In the genomic region with DNA sequence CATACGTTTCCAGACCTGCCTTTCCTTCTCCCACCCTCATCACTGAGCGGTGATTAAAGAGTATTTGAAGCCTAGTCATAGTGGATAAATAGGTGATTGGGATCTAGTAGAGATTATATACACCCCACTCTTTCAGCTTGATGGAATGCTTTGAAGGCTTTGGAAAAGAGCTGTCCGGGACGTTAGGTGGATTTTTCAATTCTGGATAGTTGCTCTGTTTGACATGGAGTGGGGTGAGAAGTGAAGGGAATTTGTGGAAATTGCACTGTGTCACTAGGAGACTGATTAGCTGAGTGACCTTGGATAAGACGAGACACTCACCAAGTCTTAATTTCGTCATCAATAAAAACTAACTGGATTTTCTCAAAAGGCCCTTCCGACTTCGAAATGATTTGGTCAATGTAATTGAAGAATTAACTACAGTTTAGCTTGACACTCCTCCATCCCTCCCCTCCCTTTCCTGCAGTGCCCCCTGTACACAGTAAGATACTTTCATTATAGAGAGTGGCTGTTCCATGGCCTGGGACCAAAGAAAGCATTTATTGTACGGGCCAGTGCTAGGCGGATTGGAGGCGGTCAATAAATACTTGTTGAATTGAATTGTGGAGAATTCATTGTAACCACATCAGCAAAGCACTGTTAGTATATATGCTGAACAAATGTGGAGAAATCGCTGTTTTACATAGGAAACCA, we compare ENCODE assay signal across 8 cellular contexts. TPM values are rescaled to one million over a fixed set of nuclear protein-coding genes. Genes with fewer than 3 reads are reported as not detected.
A peak's percentile ranks its signal among the peaks of the same experiment; 100 is the strongest.
DNase-seq lines count a peak whose midpoint lies in the region; ATAC-seq and TF ChIP-seq lines count a peak whose summit lies in the region.

No MANE protein-coding gene starts in this region.

- ATAC-seq in HG03175 (IDR thresholded peaks at IDR 0.05; ENCODE audit: unreplicated experiment): no peak
- no peak for ATAC-seq in HG03039 (IDR thresholded peaks at IDR 0.05; ENCODE audit: unreplicated experiment)

- DNase-seq in C1 segment of cervical spinal cord (lab: John Stamatoyannopoulos, UW): peak in 10 of 14 donors; percentile 21 to 59 (median 39)
- DNase-seq in LNCaP clone FGC (ENCODE audit: low read depth): no peak
- peak; percentile 50 for DNase-seq in choroid plexus epithelial cell (ENCODE audit: low read depth)
- DNase-seq in lung microvascular endothelial cell (ENCODE audit: low read depth in 2 of 2): peak; percentile 37 to 79
- no peak for DNase-seq in tibial artery
- no peak for DNase-seq in NCI-H524 (lab: John Stamatoyannopoulos, UW)

- intact Hi-C loops in tibial artery (cut with DNase I; ENCODE audit: low total_unique reads): loop anchor here (10.0 kb wide), 2 partner anchors 68 to 408 kb away; partner anchors contain the start of genes COPS6, MEPCE, ZCWPW1 and ZNF3

- peaks cover 0 to 6% (median 0%) of the 10 kb centered on the region in 3 donors for H3K36me3 ChIP-seq in tibial artery

- peaks cover 0 to 26% (median 23%) of the 10 kb centered on the region in 4 donors for H3K4me1 ChIP-seq in tibial artery

- no peaks in the 10 kb centered on the region for H3K27me3 ChIP-seq in tibial artery

- H3K9me3 ChIP-seq in tibial artery: no peaks in the 10 kb centered on the region

- H3K27ac ChIP-seq in tibial artery: peak overlapping the region; percentile 92 to 97

- peak overlapping the region; percentile 92 for H3K4me3 ChIP-seq in LNCaP clone FGC (ENCODE audit: low read depth, low read length)
- H3K4me3 ChIP-seq in choroid plexus epithelial cell (ENCODE audit: low read depth, low read length): peak overlapping the region; percentile 95
- peak overlapping the region; percentile 86 to 94 for H3K4me3 ChIP-seq in tibial artery

- no peak for TF ChIP-seq CTCF in LNCaP clone FGC (IDR thresholded peaks at IDR 0.05; ENCODE audit: control insufficient read depth, extremely low read depth, insufficient read depth)
- TF ChIP-seq CTCF in choroid plexus epithelial cell (conservative IDR thresholded peaks at IDR 0.05; ENCODE audit: low read depth, low read length): peak; percentile 14
- no peak for TF ChIP-seq CTCF in tibial artery (IDR thresholded peaks at IDR 0.05)

RNA-seq across cellular contexts. Expression of gene ZKSCAN1, which starts 1.0 kb away (rescaled TPM):
- total RNA-seq in lung microvascular endothelial cell: 20.7 and 30.0 TPM in 2 replicates

RNA-seq across cellular contexts. Expression of gene ZSCAN21, which starts 33.2 kb away (rescaled TPM):
- 5.2 and 7.7 TPM in 2 replicates for total RNA-seq in lung microvascular endothelial cell

RNA-seq across cellular contexts. Expression of gene AZGP1, which starts 40.5 kb away (rescaled TPM):
- total RNA-seq in lung microvascular endothelial cell: not detected in 2 replicates

Comparison
In these comparisons a context has a peak if more than half of its experiments do, and no peak if none do; other contexts are left out.
1. DNase-seq: peak in C1 segment of cervical spinal cord (10 of 14), choroid plexus epithelial cell (single experiment) and lung microvascular endothelial cell (2 of 2); none in LNCaP clone FGC (single experiment), tibial artery (0 of 2) and NCI-H524 (0 of 2).
2. Peak in every context shown above with its lines, with median percentiles within 50 percentile points of each other: H3K4me3 ChIP-seq.